In genomic region chr19:50639121-50640112, GRCh38 we compare ENCODE assay signal across 9 cellular contexts. TPM values are rescaled to one million over a fixed set of nuclear protein-coding genes. Genes with fewer than 3 reads are reported as not detected.
DNase-seq lines count a peak whose midpoint lies in the region; ATAC-seq and TF ChIP-seq lines count a peak whose summit lies in the region.
"Had no signal": no experiment of that assay in that cellular context is flagged by ENCODE, and none has a peak within 500 bp of the region (broad histone marks: within the 10 kb centered on the region; RNA-seq: fewer than 3 reads in every experiment).

TSS of gene SYT3 (minus strand) at chr19:50639881. CDS start at chr19:50637411, 2,470 bp downstream.

- WGBS in spleen, 5 donors: 5 to 8% (median 6%) methylated on average over 30 to 75 of the region's 76 CpGs

- no peak for TF ChIP-seq CTCF in ascending aorta (IDR thresholded peaks at IDR 0.05)
- TF ChIP-seq CTCF in spleen (IDR thresholded peaks at IDR 0.05 in 8 of 11, conservative IDR thresholded peaks at IDR 0.05 in 3 of 11): no peak
- TF ChIP-seq CTCF in CD14-positive monocyte (IDR thresholded peaks at IDR 0.05): no peak

- no peaks in the 10 kb centered on the region for H3K27me3 ChIP-seq in ascending aorta
- H3K27me3 ChIP-seq in spleen (replicated peaks in 1 of 7): peaks cover 0 to 99% (median 45%) of the 10 kb centered on the region in 7 donors

- H3K9me3 ChIP-seq in ascending aorta: peaks cover 0 to 6% of the 10 kb centered on the region in 2 donors
- H3K9me3 ChIP-seq in iPS-18c (ENCODE audit: control insufficient read depth, insufficient read depth, low read length): no peaks in the 10 kb centered on the region
- H3K9me3 ChIP-seq in spleen: peaks cover 0 to 21% (median 18%) of the 10 kb centered on the region in 8 donors

- peaks cover 4 to 26% (median 16%) of the 10 kb centered on the region in 7 donors for H3K9me3 Mint-ChIP-seq in CD14-positive monocyte

- H3K4me1 Mint-ChIP-seq in CD14-positive monocyte: peaks cover 2% of the 10 kb centered on the region

- H3K36me3 Mint-ChIP-seq in CD14-positive monocyte: peaks cover 0 to 4% of the 10 kb centered on the region in 2 donors

- H3K27ac Mint-ChIP-seq in CD14-positive monocyte: no peak within 1 kb of the TSS

- peaks cover 36 to 56% (median 43%) of the 10 kb centered on the region in 3 donors for H3K27me3 Mint-ChIP-seq in CD14-positive monocyte (ENCODE audit: low read depth in 3 of 3)

- DNase-seq in DMS 273 (lab: John Stamatoyannopoulos, UW; ENCODE audit: unreplicated experiment) (peak; percentile 71), DMS 273 treated with DMSO at 0.1 percent for 48 hours (lab: John Stamatoyannopoulos, UW) (no peak), NOMO-1 treated with dmso at 0.1 percent for 144 hours (lab: John Stamatoyannopoulos, UW; ENCODE audit: unreplicated experiment) (peak; percentile 34), ascending aorta (ENCODE audit: low spot score in 2 of 2) (no peak), spleen (peak; percentile 79), CD14-positive monocyte (ENCODE audit: low spot score) (no peak)

- no peak for ATAC-seq in GM21576 (IDR thresholded peaks at IDR 0.05; ENCODE audit: unreplicated experiment)

- no peak within 1 kb of the TSS for H3K27ac ChIP-seq in ascending aorta
- no peak within 1 kb of the TSS for H3K27ac ChIP-seq in spleen
- H3K27ac ChIP-seq: 22Rv1 had no signal

- no peaks in the 10 kb centered on the region for H3K4me1 ChIP-seq in ascending aorta
- peaks cover 0 to 12% (median 2%) of the 10 kb centered on the region in 6 donors for H3K4me1 ChIP-seq in spleen

- intact Hi-C loops in ascending aorta (cut with DNase I) (no loop called here), spleen (cut with DNase I; ENCODE audit: low total_unique reads) (no loop called here), CD14-positive monocyte (cut with micrococcal nuclease) (no loop called here)

- no peaks in the 10 kb centered on the region for H3K36me3 ChIP-seq in ascending aorta
- no peaks in the 10 kb centered on the region for H3K36me3 ChIP-seq in spleen

- peak within 1 kb of the TSS; percentile 51 to 61 for H3K4me3 ChIP-seq in ascending aorta
- H3K4me3 ChIP-seq in iPS-18c (ENCODE audit: insufficient read depth, low read depth, low read length): peak within 1 kb of the TSS; percentile 72
- peak within 1 kb of the TSS in 7 of 8 donors; percentile 1 to 67 (median 21) for H3K4me3 ChIP-seq in spleen

- H3K4me3 Mint-ChIP-seq in CD14-positive monocyte: peak within 1 kb of the TSS in 1 of 2 donors; percentile 74

- no peak for TF ChIP-seq POLR2A in spleen (IDR thresholded peaks at IDR 0.05)

RNA-seq across cellular contexts. Expression of gene SYT3, which starts in this region (rescaled TPM):
- total RNA-seq in ascending aorta: 2.2 TPM
- under 1 TPM in 3 of 7 donors, not detected in 4; 0.28 to 0.51 (median 0.32) TPM for total RNA-seq in spleen
- polyA plus RNA-seq in spleen: under 1 TPM; 0.02 to 0.20 (median 0.06) TPM
- polyA plus RNA-seq in CD14-positive monocyte: not detected

Comparison
In these comparisons a context has a peak if more than half of its experiments do, and no peak if none do; other contexts are left out.
1. DNase-seq: peak in DMS 273 (single experiment) and NOMO-1 treated with dmso at 0.1 percent for 144 hours (single experiment); none in DMS 273 treated with DMSO at 0.1 percent for 48 hours (single experiment), ascending aorta (0 of 2) and CD14-positive monocyte (single experiment).
2. Peak in DNase-seq and H3K4me3 ChIP-seq in spleen; RNA of the gene not detected or under 1 TPM.
3. H3K4me3 ChIP-seq: peak in every context shown above with its lines; median percentile 72 in iPS-18c; 56 in ascending aorta; 21 in spleen.